In the genomic region with DNA sequence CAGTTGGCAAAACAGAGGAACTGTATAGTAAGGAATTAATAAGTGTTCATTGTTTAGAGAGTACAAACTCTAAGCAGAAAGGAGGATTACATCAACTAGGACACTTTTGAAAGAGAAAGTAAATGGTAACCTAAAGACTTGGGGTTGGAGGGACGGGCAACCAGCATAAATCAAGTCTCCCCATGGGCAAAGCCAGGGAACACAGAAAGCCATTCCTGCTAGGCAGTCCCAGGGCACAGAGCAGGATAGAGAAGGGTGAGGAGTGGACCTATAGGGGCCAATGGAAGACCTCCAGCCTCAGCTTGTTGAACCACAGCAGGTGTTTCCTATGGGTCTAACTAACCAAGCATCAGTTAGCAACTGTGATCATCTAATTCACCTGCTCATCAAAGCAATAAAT, we compare ENCODE assay signal across 9 cellular contexts. TPM values are rescaled to one million over a fixed set of nuclear protein-coding genes. Genes with fewer than 3 reads are reported as not detected.
DNase-seq lines count a peak whose midpoint lies in the region; ATAC-seq and TF ChIP-seq lines count a peak whose summit lies in the region.
"Had no signal": no experiment of that assay in that cellular context is flagged by ENCODE, and none has a peak within 500 bp of the region (broad histone marks: within the 10 kb centered on the region; RNA-seq: fewer than 3 reads in every experiment).

No MANE protein-coding gene starts in this region.

- no peaks in the 10 kb centered on the region for H3K79me2 ChIP-seq in DND-41 (ENCODE audit: insufficient read depth, low read length)

- DNase-seq in DND-41 (peak; percentile 73), SHP77 treated with DMSO at 0.1 percent for 48 hours (lab: John Stamatoyannopoulos, UW) (no peak), NCI-H446 (lab: John Stamatoyannopoulos, UW) (no peak), left cardiac atrium (no peak), putamen (ENCODE audit: low spot score) (no peak)
- DNase-seq: brain microvascular endothelial cell had no signal

- 0 out of 2 replicates have a peak overlapping the region, but pooled peaks have one; percentile 12 for H2AFZ ChIP-seq in DND-41 (ENCODE audit: low read depth, low read length)

- peak overlapping the region; percentile 7 to 58; a peak in 3 of 4 replicates for H3K4me3 ChIP-seq in DND-41 (ENCODE audit: low read depth in 1 of 2, low read length in 2 of 2)

- H3K9ac ChIP-seq in DND-41 (ENCODE audit: low read depth, low read length), result peak overlapping the region; percentile 63

- no peak for TF ChIP-seq CTCF in DND-41 (IDR thresholded peaks at IDR 0.05; ENCODE audit: borderline replicate concordance, extremely low read depth, low read length, poor library complexity, severe bottlenecking)

- ATAC-seq in DND-41 (ENCODE audit: insufficient read depth, low read depth) (peak; percentile 55), GM19468 (IDR thresholded peaks at IDR 0.05; ENCODE audit: extremely low read depth, unreplicated experiment) (peak; percentile 14), HG03175 (IDR thresholded peaks at IDR 0.05; ENCODE audit: unreplicated experiment) (peak; percentile 40), left cardiac atrium (no peak)

- no peaks in the 10 kb centered on the region for H3K9me3 Mint-ChIP-seq in activated naive CD8-positive, alpha-beta T cell (ENCODE audit: low read depth)

- H3K4me2 ChIP-seq in DND-41 (ENCODE audit: insufficient read depth, low read length), result peak overlapping the region; percentile 80

- H4K20me1 ChIP-seq in DND-41 (ENCODE audit: insufficient read depth, low read length), result no peaks in the 10 kb centered on the region

- H3K27me3 Mint-ChIP-seq in activated naive CD8-positive, alpha-beta T cell, result no peaks in the 10 kb centered on the region

- H3K27me3 ChIP-seq in DND-41 (ENCODE audit: insufficient read depth, low read length, poor library complexity), result no peaks in the 10 kb centered on the region
- H3K27me3 ChIP-seq: brain microvascular endothelial cell had no signal

- peak overlapping the region; percentile 92 for H3K27ac Mint-ChIP-seq in activated naive CD8-positive, alpha-beta T cell

- no peaks in the 10 kb centered on the region for H3K36me3 ChIP-seq in DND-41 (ENCODE audit: insufficient read depth, low read length)
- H3K36me3 ChIP-seq: brain microvascular endothelial cell had no signal

- peak overlapping the region; percentile 92 for H3K27ac ChIP-seq in DND-41 (ENCODE audit: low read length)
- H3K27ac ChIP-seq: brain microvascular endothelial cell had no signal

- H3K4me3 Mint-ChIP-seq in activated naive CD8-positive, alpha-beta T cell, result peak overlapping the region; percentile 85

- intact Hi-C loops in left cardiac atrium (cut with DNase I), result no loop called here

- H3K4me1 ChIP-seq in DND-41 (ENCODE audit: insufficient read depth, low read length), result peaks cover 65% of the 10 kb centered on the region

- H3K4me1 Mint-ChIP-seq in activated naive CD8-positive, alpha-beta T cell (ENCODE audit: low read depth), result peaks cover 80% of the 10 kb centered on the region

- no peaks in the 10 kb centered on the region for H3K36me3 Mint-ChIP-seq in activated naive CD8-positive, alpha-beta T cell

- H3K9me3 ChIP-seq in DND-41 (ENCODE audit: insufficient read depth, low read length, severe bottlenecking), result no peaks in the 10 kb centered on the region

RNA-seq across cellular contexts. Expression of a gene that starts 9.2 kb away (rescaled TPM):
- 10 to 100 TPM; 38.4 to 38.8 TPM for total RNA-seq in left cardiac atrium

RNA-seq across cellular contexts. Expression of a gene that starts 59.3 kb away (rescaled TPM):
- total RNA-seq in left cardiac atrium, result 1 to 10 TPM; 6.5 to 9.5 TPM

Comparison
In these comparisons a context has a peak if more than half of its experiments do, and no peak if none do; other contexts are left out.
1. ATAC-seq: peak in DND-41 (single experiment), GM19468 (single experiment) and HG03175 (single experiment); none in left cardiac atrium (0 of 2).